Comparison of ENCODE assay signal across 14 cellular contexts in genomic region chr19:38506375-38506722, GRCh38.
DNase-seq lines count a peak whose midpoint lies in the region; ATAC-seq and TF ChIP-seq lines count a peak whose summit lies in the region.
"Had no signal": no experiment of that assay in that cellular context is flagged by ENCODE, and none has a peak within 500 bp of the region (broad histone marks: within the 10 kb centered on the region; RNA-seq: fewer than 3 reads in every experiment).

No MANE protein-coding gene starts in this region.

- intact Hi-C loops in mammary epithelial cell (cut with micrococcal nuclease) (no loop called here), MCF 10A (cut with micrococcal nuclease) (no loop called here)

- H3K9me3 Mint-ChIP-seq in MCF 10A (ENCODE audit: unreplicated experiment) (no peaks in the 10 kb centered on the region), WTC11 (no peaks in the 10 kb centered on the region; the same call in none of the 2 replicates)
- no peaks in the 10 kb centered on the region for H3K9me3 Mint-ChIP-seq in stimulated activated memory B cell treated with anti-CD40 and anti-IgM and Interleukin-4, amounts not matched to agents 10 μg/mL and 1 μg/mL and 100 μg/mL, for 72 hours
- H3K9me3 Mint-ChIP-seq: activated CD8-positive, alpha-beta T cell treated with anti-CD3 and anti-CD28 coated beads for 36 hours; activated naive CD8-positive, alpha-beta T cell treated with anti-CD3 and anti-CD28 coated beads, Interleukin-2, amount 10 ng/mL, durations not matched to agents 7 days and 5 days; T-helper 1 cell treated with Interleukin-12 subunit alpha and Interleukin-12 subunit beta and Interleukin-4 antibody, amounts not matched to agents 30 μg/mL and 1 μg/mL, for 36 hours had no signal

- H3K4me2 ChIP-seq in mammary epithelial cell (ENCODE audit: insufficient read depth, low read depth, low read length), result no peak overlapping the region

- DNase-seq in mammary epithelial cell, result no peak
- no peak for DNase-seq in MCF 10A (ENCODE audit: unreplicated experiment)
- no peak for DNase-seq in WTC11 (ENCODE audit: low spot score)
- no peak for DNase-seq in GM13977 (ENCODE audit: low spot score)
- DNase-seq in COR-L47 (lab: John Stamatoyannopoulos, UW), result no peak
- DNase-seq in NCI-H1436 treated with DMSO at 0.1 percent for 48 hours (lab: John Stamatoyannopoulos, UW), result no peak
- DNase-seq: NCI-H510A had no signal

- H3K4me3 Mint-ChIP-seq in MCF 10A (ENCODE audit: unreplicated experiment), result no peak overlapping the region
- peak overlapping the region; percentile 20; the same call in 1 of the 2 replicates for H3K4me3 Mint-ChIP-seq in WTC11
- no peak overlapping the region for H3K4me3 Mint-ChIP-seq in stimulated activated memory B cell treated with anti-CD40 and anti-IgM and Interleukin-4, amounts not matched to agents 10 μg/mL and 1 μg/mL and 100 μg/mL, for 72 hours
- H3K4me3 Mint-ChIP-seq: activated CD8-positive, alpha-beta T cell treated with anti-CD3 and anti-CD28 coated beads for 36 hours; activated naive CD8-positive, alpha-beta T cell treated with anti-CD3 and anti-CD28 coated beads, Interleukin-2, amount 10 ng/mL, durations not matched to agents 7 days and 5 days; T-helper 1 cell treated with Interleukin-12 subunit alpha and Interleukin-12 subunit beta and Interleukin-4 antibody, amounts not matched to agents 30 μg/mL and 1 μg/mL, for 36 hours had no signal

- H3K9ac ChIP-seq in mammary epithelial cell (ENCODE audit: insufficient read depth, low read length) (no peak overlapping the region), HUES64 (ENCODE audit: low read depth, low read length) (peak overlapping the region; percentile 40; the same call in 1 of the 2 replicates)

- H3K27ac Mint-ChIP-seq in MCF 10A (ENCODE audit: low read depth, unreplicated experiment) (no peak overlapping the region), WTC11 (0 out of 2 replicates have a peak overlapping the region, but pooled peaks have one; percentile 8)
- peak overlapping the region; percentile 11 for H3K27ac Mint-ChIP-seq in stimulated activated memory B cell treated with anti-CD40 and anti-IgM and Interleukin-4, amounts not matched to agents 10 μg/mL and 1 μg/mL and 100 μg/mL, for 72 hours
- H3K27ac Mint-ChIP-seq: activated CD8-positive, alpha-beta T cell treated with anti-CD3 and anti-CD28 coated beads for 36 hours; activated naive CD8-positive, alpha-beta T cell treated with anti-CD3 and anti-CD28 coated beads, Interleukin-2, amount 10 ng/mL, durations not matched to agents 7 days and 5 days; T-helper 1 cell treated with Interleukin-12 subunit alpha and Interleukin-12 subunit beta and Interleukin-4 antibody, amounts not matched to agents 30 μg/mL and 1 μg/mL, for 36 hours had no signal

- H3K27ac ChIP-seq in mammary epithelial cell (ENCODE audit: insufficient read depth, low read depth, low read length) (no peak overlapping the region), HUES64 (ENCODE audit: low read depth, low read length) (peak overlapping the region; percentile 30; the same call in 1 of the 2 replicates)
- H3K27ac ChIP-seq: esophagus squamous epithelium, spleen had no signal

- no peak for ATAC-seq in WTC11
- ATAC-seq in stimulated activated memory B cell treated with anti-CD40 and anti-IgM and Interleukin-4, amounts not matched to agents 10 μg/mL and 1 μg/mL and 100 μg/mL, for 72 hours, result no peak

- H3K36me3 Mint-ChIP-seq in MCF 10A (ENCODE audit: insufficient read depth, unreplicated experiment) (no peaks in the 10 kb centered on the region), WTC11 (peaks cover 54% of the 10 kb centered on the region)
- no peaks in the 10 kb centered on the region for H3K36me3 Mint-ChIP-seq in stimulated activated memory B cell treated with anti-CD40 and anti-IgM and Interleukin-4, amounts not matched to agents 10 μg/mL and 1 μg/mL and 100 μg/mL, for 72 hours
- H3K36me3 Mint-ChIP-seq: activated naive CD8-positive, alpha-beta T cell treated with anti-CD3 and anti-CD28 coated beads, Interleukin-2, amount 10 ng/mL, durations not matched to agents 7 days and 5 days had no signal

- BruUV-seq in mammary epithelial cell (replicated peaks; lab: Mats Ljungman, UMichigan), result no TSS peak
- BruUV-seq in MCF 10A (replicated peaks; lab: Mats Ljungman, UMichigan), result no TSS peak

- H3K27me3 ChIP-seq in mammary epithelial cell (ENCODE audit: insufficient read depth, low read length) (no peaks in the 10 kb centered on the region), HUES64 (ENCODE audit: insufficient read depth, low read length) (no peaks in the 10 kb centered on the region)

- CTCF ChIA-PET in mammary epithelial cell (lab: Charles Lee; ENCODE audit: low non-redundant PET), result interaction anchor here (0.6 kb wide), 1 partner anchor 104 kb away, joined by 3 read pairs; the partner anchor contains the start of gene FAM98C
- CTCF ChIA-PET in MCF 10A (lab: Yijun Ruan, JAX), result interaction anchor here (0.5 to 2.1 kb wide), 3 partner anchors 9 to 303 kb away, joined by 3 to 6 read pairs (median 3); no protein-coding TSS in a partner anchor
- CTCF ChIA-PET in WTC11 (lab: Charles Lee), result interaction anchor here (0.6 to 1.3 kb wide), 8 partner anchors 12 to 424 kb away, joined by 3 to 24 read pairs (median 4); partner anchors contain the start of genes FAM98C, MRPS12 and SARS2

- dilution Hi-C loops in mammary epithelial cell (cut with HindIII; ENCODE audit: low sequenced_read_pairs), result no loop called here

- no peaks in the 10 kb centered on the region for H3K79me2 ChIP-seq in mammary epithelial cell (ENCODE audit: insufficient read depth, low read length)

- H3K4me1 Mint-ChIP-seq in MCF 10A (ENCODE audit: insufficient read depth, unreplicated experiment), result no peaks in the 10 kb centered on the region
- H3K4me1 Mint-ChIP-seq in WTC11, result peaks cover 9% of the 10 kb centered on the region; the same call in 1 of the 2 replicates
- peaks cover 9% of the 10 kb centered on the region for H3K4me1 Mint-ChIP-seq in stimulated activated memory B cell treated with anti-CD40 and anti-IgM and Interleukin-4, amounts not matched to agents 10 μg/mL and 1 μg/mL and 100 μg/mL, for 72 hours

- H3K9me3 ChIP-seq in mammary epithelial cell (replicated peaks; ENCODE audit: insufficient read depth, low read length), result no peaks in the 10 kb centered on the region
- no peaks in the 10 kb centered on the region for H3K9me3 ChIP-seq in HUES64 (ENCODE audit: insufficient read depth, low read depth, low read length)
- H3K9me3 ChIP-seq: esophagus squamous epithelium, spleen had no signal

- peak overlapping the region; percentile 82 for H2AFZ ChIP-seq in mammary epithelial cell (ENCODE audit: low read depth, low read length)

- POLR2A ChIA-PET in MCF 10A (lab: Yijun Ruan, JAX), result interaction anchor here (0.6 kb wide), 1 partner anchor 930 kb away, joined by 3 read pairs; the partner anchor contains the start of gene RPS16
- POLR2A ChIA-PET in WTC11 (lab: Charles Lee), result interaction anchor here (0.5 to 1.2 kb wide), 5 partner anchors 10 to 118 kb away, joined by 3 to 11 read pairs (median 4); partner anchors contain the start of gene GGN

- H3K4me3 ChIP-seq in mammary epithelial cell (replicated peaks in 1 of 3; ENCODE audit: insufficient read depth in 1 of 3, low read depth in 2 of 3, low read length in 3 of 3), result no peak overlapping the region
- H3K4me3 ChIP-seq in HUES64 (ENCODE audit: low read length), result peak overlapping the region; percentile 30; the same call in 1 of the 2 replicates

- H4K20me1 ChIP-seq in mammary epithelial cell (ENCODE audit: insufficient read depth, low read length), result no peaks in the 10 kb centered on the region

- in situ Hi-C loops in mammary epithelial cell (cut with MboI; ENCODE audit: low sequenced_read_pairs in 2 of 2) (loop anchor here in 1 of 2 donors (25.0 kb wide), 2 partner anchors 269 to 431 kb away; partner anchors contain the start of genes MRPS12 and SARS2), GM13977 (cut with MboI; ENCODE audit: low pct_unique_long_range_greater_than_20kb, low sequenced_read_pairs, unreplicated experiment) (no loop called here)

- 84% methylated on average over 11 of the region's 11 CpGs for WGBS in mammary epithelial cell (ENCODE audit: low coverage, missing lambda C conversion rate)
- 93% methylated on average over 11 of the region's 11 CpGs for WGBS in HUES64

- TF ChIP-seq CTCF in mammary epithelial cell (conservative IDR thresholded peaks at IDR 0.05 in 1 of 2, IDR thresholded peaks at IDR 0.05 in 1 of 2; ENCODE audit: extremely low read depth in 1 of 2, insufficient read depth in 1 of 2, low read depth in 1 of 2, low read length in 2 of 2), result no peak
- no peak for TF ChIP-seq CTCF in MCF 10A (IDR thresholded peaks at IDR 0.05; ENCODE audit: unreplicated experiment)
- no peak for TF ChIP-seq CTCF in WTC11 (IDR thresholded peaks at IDR 0.05)
- no peak for TF ChIP-seq CTCF in GM13977 (IDR thresholded peaks at IDR 0.05; ENCODE audit: extremely low read depth, insufficient read depth, missing control alignments)

- H3K27me3 Mint-ChIP-seq in MCF 10A (ENCODE audit: insufficient read depth, unreplicated experiment), result peaks cover 19% of the 10 kb centered on the region
- H3K27me3 Mint-ChIP-seq in WTC11 (ENCODE audit: low read depth), result no peaks in the 10 kb centered on the region
- peaks cover 28% of the 10 kb centered on the region for H3K27me3 Mint-ChIP-seq in stimulated activated memory B cell treated with anti-CD40 and anti-IgM and Interleukin-4, amounts not matched to agents 10 μg/mL and 1 μg/mL and 100 μg/mL, for 72 hours

- H3K36me3 ChIP-seq in mammary epithelial cell (ENCODE audit: insufficient read depth, low read length) (no peaks in the 10 kb centered on the region), HUES64 (ENCODE audit: insufficient read depth, low read length) (peaks cover 43% of the 10 kb centered on the region)
- H3K36me3 ChIP-seq: esophagus squamous epithelium, spleen had no signal

- H3K4me1 ChIP-seq in mammary epithelial cell (ENCODE audit: insufficient read depth, low read length), result peaks cover 5% of the 10 kb centered on the region
- peaks cover 5% of the 10 kb centered on the region; the same call in 1 of the 2 replicates for H3K4me1 ChIP-seq in HUES64 (ENCODE audit: insufficient read depth, low read length)
- H3K4me1 ChIP-seq: esophagus squamous epithelium had no signal

TF ChIP-seq in WTC11, 78 proteins besides CTCF, POLR2A, EP300 and RAD21:
- TF ChIP-seq ATF3 (CRISPR knock-in tag; conservative IDR thresholded peaks at IDR 0.05), result no peak
